Comparison of ENCODE assay signal across 1 cellular context in the genomic region with DNA sequence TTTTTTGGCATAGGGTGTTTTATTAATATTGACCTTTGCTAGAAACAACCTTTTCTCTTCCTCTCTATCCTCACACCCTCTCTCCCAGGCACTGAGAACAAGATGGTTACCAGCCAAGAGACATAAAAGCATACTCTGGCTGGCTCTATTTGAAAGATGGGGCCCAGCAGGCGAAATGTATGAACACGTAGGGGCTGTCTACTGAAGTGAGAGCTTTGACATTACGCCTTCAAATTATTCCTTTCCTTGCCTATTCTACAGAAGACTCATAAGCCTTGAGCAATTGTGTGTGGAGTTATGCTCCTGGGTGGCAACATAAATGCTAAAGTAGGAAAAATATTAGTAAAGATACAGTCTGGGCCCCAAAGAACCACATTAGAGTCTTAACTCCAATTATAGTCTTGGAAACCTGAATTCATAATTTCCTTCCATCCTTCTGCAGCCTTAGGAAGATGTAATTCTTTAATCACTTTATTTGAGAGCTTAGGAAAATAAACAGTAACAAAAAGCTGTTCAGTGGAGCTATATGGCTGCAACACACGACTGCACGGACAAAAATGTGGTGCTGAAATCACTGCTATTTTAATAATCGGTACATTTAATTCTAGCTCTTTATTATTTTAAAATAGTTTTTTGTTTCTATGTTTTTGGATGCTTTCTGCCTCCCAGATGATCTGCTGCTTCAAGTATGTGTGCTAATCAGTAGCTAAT.
A peak's percentile ranks its signal among the peaks of the same experiment; 100 is the strongest.
TF ChIP-seq lines count a peak whose summit lies in the region.

No MANE protein-coding gene starts in this region.

TF ChIP-seq in HEK293, 187 proteins besides CTCF, POLR2A, EP300 and RAD21 (continued from another document):
- TF ChIP-seq, protein P1, sequence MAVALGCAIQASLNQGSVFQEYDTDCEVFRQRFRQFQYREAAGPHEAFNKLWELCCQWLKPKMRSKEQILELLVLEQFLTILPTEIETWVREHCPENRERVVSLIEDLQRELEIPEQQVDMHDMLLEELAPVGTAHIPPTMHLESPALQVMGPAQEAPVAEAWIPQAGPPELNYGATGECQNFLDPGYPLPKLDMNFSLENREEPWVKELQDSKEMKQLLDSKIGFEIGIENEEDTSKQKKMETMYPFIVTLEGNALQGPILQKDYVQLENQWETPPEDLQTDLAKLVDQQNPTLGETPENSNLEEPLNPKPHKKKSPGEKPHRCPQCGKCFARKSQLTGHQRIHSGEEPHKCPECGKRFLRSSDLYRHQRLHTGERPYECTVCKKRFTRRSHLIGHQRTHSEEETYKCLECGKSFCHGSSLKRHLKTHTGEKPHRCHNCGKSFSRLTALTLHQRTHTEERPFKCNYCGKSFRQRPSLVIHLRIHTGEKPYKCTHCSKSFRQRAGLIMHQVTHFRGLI (tag by site-specific recombination; IDR thresholded peaks at IDR 0.05): no peak
- no peak for TF ChIP-seq ZNF354C (tag by site-specific recombination; IDR thresholded peaks at IDR 0.05; ENCODE audit: borderline replicate concordance, low read depth)
- no peak for TF ChIP-seq ZNF530 (tag by site-specific recombination; IDR thresholded peaks at IDR 0.05; ENCODE audit: low read depth)
- TF ChIP-seq, protein P2, sequence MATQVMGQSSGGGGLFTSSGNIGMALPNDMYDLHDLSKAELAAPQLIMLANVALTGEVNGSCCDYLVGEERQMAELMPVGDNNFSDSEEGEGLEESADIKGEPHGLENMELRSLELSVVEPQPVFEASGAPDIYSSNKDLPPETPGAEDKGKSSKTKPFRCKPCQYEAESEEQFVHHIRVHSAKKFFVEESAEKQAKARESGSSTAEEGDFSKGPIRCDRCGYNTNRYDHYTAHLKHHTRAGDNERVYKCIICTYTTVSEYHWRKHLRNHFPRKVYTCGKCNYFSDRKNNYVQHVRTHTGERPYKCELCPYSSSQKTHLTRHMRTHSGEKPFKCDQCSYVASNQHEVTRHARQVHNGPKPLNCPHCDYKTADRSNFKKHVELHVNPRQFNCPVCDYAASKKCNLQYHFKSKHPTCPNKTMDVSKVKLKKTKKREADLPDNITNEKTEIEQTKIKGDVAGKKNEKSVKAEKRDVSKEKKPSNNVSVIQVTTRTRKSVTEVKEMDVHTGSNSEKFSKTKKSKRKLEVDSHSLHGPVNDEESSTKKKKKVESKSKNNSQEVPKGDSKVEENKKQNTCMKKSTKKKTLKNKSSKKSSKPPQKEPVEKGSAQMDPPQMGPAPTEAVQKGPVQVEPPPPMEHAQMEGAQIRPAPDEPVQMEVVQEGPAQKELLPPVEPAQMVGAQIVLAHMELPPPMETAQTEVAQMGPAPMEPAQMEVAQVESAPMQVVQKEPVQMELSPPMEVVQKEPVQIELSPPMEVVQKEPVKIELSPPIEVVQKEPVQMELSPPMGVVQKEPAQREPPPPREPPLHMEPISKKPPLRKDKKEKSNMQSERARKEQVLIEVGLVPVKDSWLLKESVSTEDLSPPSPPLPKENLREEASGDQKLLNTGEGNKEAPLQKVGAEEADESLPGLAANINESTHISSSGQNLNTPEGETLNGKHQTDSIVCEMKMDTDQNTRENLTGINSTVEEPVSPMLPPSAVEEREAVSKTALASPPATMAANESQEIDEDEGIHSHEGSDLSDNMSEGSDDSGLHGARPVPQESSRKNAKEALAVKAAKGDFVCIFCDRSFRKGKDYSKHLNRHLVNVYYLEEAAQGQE (tag by site-specific recombination; IDR thresholded peaks at IDR 0.05): peak; percentile 19; the same call in 1 of the 2 replicates
